Comparison of ENCODE assay signal across 20 cellular contexts in the genomic region with DNA sequence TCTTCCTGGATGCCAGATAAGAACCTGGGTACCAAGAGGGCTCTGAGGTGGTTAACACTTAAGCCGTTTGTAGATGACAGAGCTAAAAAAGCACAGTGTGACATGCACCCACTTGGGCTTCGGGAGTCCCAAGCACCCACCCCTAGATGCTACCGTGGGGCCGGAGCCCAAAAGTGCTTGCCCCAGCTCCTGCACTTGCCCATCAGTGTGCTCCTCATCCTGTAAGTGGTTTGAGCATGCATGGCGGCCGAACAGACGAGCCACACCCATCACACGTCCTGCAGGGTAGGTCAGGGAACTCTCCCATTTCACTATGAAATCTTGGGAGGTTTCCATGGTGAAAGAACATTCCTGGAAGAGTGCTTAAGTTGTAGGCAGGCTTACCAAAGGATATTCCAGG.
DNase-seq lines count a peak whose midpoint lies in the region; ATAC-seq and TF ChIP-seq lines count a peak whose summit lies in the region.
"Had no signal": no experiment of that assay in that cellular context is flagged by ENCODE, and none has a peak within 500 bp of the region (broad histone marks: within the 10 kb centered on the region; RNA-seq: fewer than 3 reads in every experiment).

No MANE protein-coding gene starts in this region.

- DNase-seq in activated CD8-positive, alpha-beta memory T cell treated with anti-CD3 and anti-CD28 coated beads for 24 hours = peak; percentile 17
- no peak for DNase-seq in activated CD8-positive, alpha-beta memory T cell treated with anti-CD3 and anti-CD28 coated beads, Interleukin-2, amount 50 U/mL, for 4 hours
- peak; percentile 65 for DNase-seq in Right ventricle myocardium inferior (ENCODE audit: missing footprints)
- DNase-seq in left cardiac atrium = no peak
- DNase-seq in mesendoderm = no peak
- DNase-seq in esophagus squamous epithelium (lab: John Stamatoyannopoulos, UW) = no peak
- DNase-seq in 8988T = no peak
- DNase-seq: ACHN; BE2C; C1 segment of cervical spinal cord; CD4-positive, alpha-beta memory T cell; CD4-positive, CD25-positive, alpha-beta regulatory T cell; CD8-positive, alpha-beta memory T cell; COR-L47; DMS 273 treated with DMSO at 0.1 percent for 48 hours; DMS153; DMS79 treated with DMSO at 0.1 percent for 48 hours; GF-D8 had no signal

- no CpG with 5 or more reads among the region's 8 CpGs for WGBS in mesendoderm (ENCODE audit: extremely low coverage, insufficient coverage, low lambda C conversion rate)
- 76 to 90% methylated on average over 5 to 6 of the region's 8 CpGs for WGBS in esophagus squamous epithelium, 2 donors

- H3K18ac ChIP-seq in mesendoderm (ENCODE audit: low read length) = no peak overlapping the region

- peak overlapping the region; percentile 93 for H2AK5ac ChIP-seq in mesendoderm (ENCODE audit: low read length)

- no peak overlapping the region for H3K4me2 ChIP-seq in mesendoderm (ENCODE audit: low read length)
- H3K4me2 ChIP-seq: BLaER1 had no signal

- no peak overlapping the region for H2BK15ac ChIP-seq in mesendoderm (replicated peaks; ENCODE audit: low read depth)

- no peaks in the 10 kb centered on the region for H3K27me3 ChIP-seq in mesendoderm (ENCODE audit: insufficient read depth, low read length, poor library complexity)
- H3K27me3 ChIP-seq in esophagus squamous epithelium = no peaks in the 10 kb centered on the region
- H3K27me3 ChIP-seq: BE2C, BLaER1 had no signal

- no peak for TF ChIP-seq CTCF in esophagus squamous epithelium (IDR thresholded peaks at IDR 0.05)

- no peak overlapping the region for H3K4me3 ChIP-seq in mesendoderm (ENCODE audit: low read length)
- no peak overlapping the region for H3K4me3 ChIP-seq in esophagus squamous epithelium
- H3K4me3 ChIP-seq: BLaER1 had no signal

- no peaks in the 10 kb centered on the region for H3K9me3 ChIP-seq in esophagus squamous epithelium
- H3K9me3 ChIP-seq: BE2C, BLaER1 had no signal

- H2BK120ac ChIP-seq in mesendoderm (ENCODE audit: low read depth, low read length) = no peak overlapping the region

- no peak overlapping the region for H3K4ac ChIP-seq in mesendoderm (ENCODE audit: low read depth, low read length)

- no peaks in the 10 kb centered on the region for H3K79me2 ChIP-seq in mesendoderm (ENCODE audit: control insufficient read depth, insufficient read depth, low read length)

- TF ChIP-seq POLR2A in esophagus squamous epithelium (IDR thresholded peaks at IDR 0.05) = no peak

- ATAC-seq in Right ventricle myocardium inferior = no peak
- no peak for ATAC-seq in left cardiac atrium

- H3K27ac ChIP-seq in mesendoderm (ENCODE audit: low read depth, low read length) = peak overlapping the region; percentile 8
- no peak overlapping the region for H3K27ac ChIP-seq in esophagus squamous epithelium
- H3K27ac ChIP-seq: 22Rv1, BLaER1 had no signal

- H3K4me1 ChIP-seq in mesendoderm (ENCODE audit: control insufficient read depth, low read depth, low read length) = no peaks in the 10 kb centered on the region
- H3K4me1 ChIP-seq in esophagus squamous epithelium = no peaks in the 10 kb centered on the region
- H3K4me1 ChIP-seq: BE2C, BLaER1 had no signal

- H2BK5ac ChIP-seq in mesendoderm (ENCODE audit: low read length) = peak overlapping the region; percentile 66

- H3K23ac ChIP-seq in mesendoderm (ENCODE audit: low read length) = no peak overlapping the region

- peak overlapping the region; percentile 71 for H3K56ac ChIP-seq in mesendoderm (ENCODE audit: low read length)

- H3K36me3 ChIP-seq in mesendoderm (ENCODE audit: control insufficient read depth, insufficient read depth, low read length) (no peaks in the 10 kb centered on the region), esophagus squamous epithelium (no peaks in the 10 kb centered on the region)
- H3K36me3 ChIP-seq: BE2C, BLaER1 had no signal

- H3K79me1 ChIP-seq in mesendoderm (ENCODE audit: low read length) = no peaks in the 10 kb centered on the region

- no peak overlapping the region for H3K9ac ChIP-seq in mesendoderm (ENCODE audit: low read length)
- H3K9ac ChIP-seq: BLaER1 had no signal

- no peak overlapping the region for H4K8ac ChIP-seq in mesendoderm (ENCODE audit: low read depth, low read length)

- H4K5ac ChIP-seq in mesendoderm (ENCODE audit: low read length) = no peak overlapping the region

- intact Hi-C loops in Right ventricle myocardium inferior (cut with DNase I) (no loop called here), left cardiac atrium (cut with DNase I) (no loop called here), esophagus squamous epithelium (cut with DNase I) (no loop called here)

Comparison
In these comparisons a context has a peak if more than half of its experiments do, and no peak if none do; other contexts are left out.
1. DNase-seq: peak in activated CD8-positive, alpha-beta memory T cell treated with anti-CD3 and anti-CD28 coated beads for 24 hours (single experiment) and Right ventricle myocardium inferior (single experiment); none in activated CD8-positive, alpha-beta memory T cell treated with anti-CD3 and anti-CD28 coated beads, Interleukin-2, amount 50 U/mL, for 4 hours (single experiment), left cardiac atrium (single experiment), mesendoderm (single experiment), esophagus squamous epithelium (single experiment) and 8988T (single experiment).